Comparison of ENCODE assay signal across 38 cellular contexts in the genomic region with DNA sequence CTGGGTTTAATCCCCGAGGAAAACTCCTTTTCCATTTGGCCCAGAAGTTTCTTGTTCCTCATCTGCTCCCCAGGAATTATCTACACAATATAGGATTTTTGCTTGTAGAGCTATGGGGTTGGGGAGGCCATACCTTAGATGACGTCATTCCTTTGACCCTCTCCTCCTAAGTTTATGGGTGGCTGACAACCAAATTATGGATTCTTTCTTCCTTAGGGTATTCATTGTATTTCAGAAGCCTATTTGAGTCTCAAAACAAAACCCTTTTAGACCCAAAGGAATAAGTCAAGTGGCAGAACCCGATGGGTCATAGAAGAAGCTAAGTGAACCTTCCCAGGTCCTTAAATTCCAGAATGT. TPM values are rescaled to one million over a fixed set of nuclear protein-coding genes. Genes with fewer than 3 reads are reported as not detected.
"Had no signal": no experiment of that assay in that cellular context is flagged by ENCODE, and none has a peak within 500 bp of the region (broad histone marks: within the 10 kb centered on the region; RNA-seq: fewer than 3 reads in every experiment).

No MANE protein-coding gene starts in this region.

- H3K27me3 Mint-ChIP-seq: activated B cell treated with CpG ODN at 0.5 μM for 24 hours; activated CD4-positive, alpha-beta memory T cell treated with anti-CD3 and anti-CD28 coated beads for 36 hours; activated CD4-positive, alpha-beta T cell treated with anti-CD3 and anti-CD28 coated beads, Interleukin-2, amount 10 ng/mL, durations not matched to agents 24 days and 14 days; activated CD8-positive, alpha-beta T cell treated with anti-CD3 and anti-CD28 coated beads for 36 hours; activated naive CD8-positive, alpha-beta T cell treated with anti-CD3 and anti-CD28 coated beads for 36 hours; activated T-helper 17 cell treated with anti-CD3 and anti-CD28 coated beads, Interleukin-2, amount 50 U/mL, for 72 hours had no signal

- H3K27me3 ChIP-seq: adrenal gland, body of pancreas, brain microvascular endothelial cell, breast epithelium had no signal

- H3K27ac Mint-ChIP-seq: activated B cell treated with CpG ODN at 0.5 μM for 24 hours; activated CD4-positive, alpha-beta memory T cell treated with anti-CD3 and anti-CD28 coated beads for 36 hours; activated CD4-positive, alpha-beta T cell treated with anti-CD3 and anti-CD28 coated beads, Interleukin-2, amount 10 ng/mL, durations not matched to agents 24 days and 14 days; activated CD8-positive, alpha-beta T cell treated with anti-CD3 and anti-CD28 coated beads for 36 hours; activated naive CD4-positive, alpha-beta T cell treated with anti-CD3 and anti-CD28 coated beads for 36 hours; activated naive CD8-positive, alpha-beta T cell treated with anti-CD3 and anti-CD28 coated beads for 36 hours; activated T-cell treated with anti-CD3 and anti-CD28 coated beads, Interleukin-2, amount 50 U/mL, for 72 hours; activated T-helper 1 cell treated with anti-CD3 and anti-CD28 coated beads, Interleukin-12 subunit alpha, Interleukin-12 subunit beta, Interleukin-2, Interleukin-4 antibody, amounts not matched to agents 30 ng/mL and 10 ng/mL and 1 ng/mL, durations not matched to agents 14 hours and 24 hours and 36 hours; activated T-helper 17 cell treated with anti-CD3 and anti-CD28 coated beads, Interleukin-2, amount 50 U/mL, for 72 hours; T-helper 1 cell treated with Interleukin-12 subunit alpha and Interleukin-12 subunit beta and Interleukin-4 antibody, amounts not matched to agents 30 μg/mL and 1 μg/mL, for 36 hours; T-helper 2 cell treated with Interferon-gamma antibody and Interleukin-4, amounts not matched to agents 5 μg/mL and 100 μg/mL, for 36 hours had no signal

- H3K9me3 ChIP-seq: adrenal gland, body of pancreas, breast epithelium had no signal

- H3K36me3 Mint-ChIP-seq: activated CD4-positive, alpha-beta memory T cell treated with anti-CD3 and anti-CD28 coated beads for 36 hours; activated naive CD4-positive, alpha-beta T cell treated with anti-CD3 and anti-CD28 coated beads, Interleukin-2, amount 50 U/mL, for 72 hours; activated naive CD8-positive, alpha-beta T cell treated with anti-CD3 and anti-CD28 coated beads for 36 hours had no signal

- DNase-seq: activated B cell treated with CpG ODN at 0.5 μM for 24 hours; activated CD4-positive, alpha-beta memory T cell treated with anti-CD3 and anti-CD28 coated beads for 36 hours; activated CD4-positive, alpha-beta T cell treated with anti-CD3 and anti-CD28 coated beads for 4 hours; activated CD4-positive, alpha-beta T cell treated with anti-CD3 and anti-CD28 coated beads, Interleukin-2, amount 10 ng/mL, durations not matched to agents 24 days and 14 days; activated CD4-positive, alpha-beta T cell treated with anti-CD3 and anti-CD28 coated beads, Interleukin-2, amount 50 U/mL, for 1 hour; activated CD4-positive, alpha-beta T cell treated with anti-CD3 and anti-CD28 coated beads, Interleukin-2, amount 50 U/mL, for 4 hours; activated CD4-positive, CD25-positive, alpha-beta regulatory T cell treated with anti-CD3 and anti-CD28 coated beads, Interleukin-2, amount 50 U/mL, for 72 hours; activated CD8-positive, alpha-beta memory T cell treated with anti-CD3 and anti-CD28 coated beads, Interleukin-2, amount 50 U/mL, for 4 hours; activated CD8-positive, alpha-beta T cell treated with anti-CD3 and anti-CD28 coated beads for 36 hours; activated effector memory CD4-positive, alpha-beta T cell treated with anti-CD3 and anti-CD28 coated beads, Interleukin-2, amount 50 U/mL, for 16 hours; activated gamma-delta T cell treated with Interleukin-2 at 50 U/mL for 16 hours; activated naive CD4-positive, alpha-beta T cell; activated naive CD4-positive, alpha-beta T cell treated with anti-CD3 and anti-CD28 coated beads for 36 hours; activated naive CD4-positive, alpha-beta T cell treated with anti-CD3 and anti-CD28 coated beads, Interleukin-2, amount 50 U/mL, for 16 hours; activated naive CD8-positive, alpha-beta T cell treated with anti-CD3 and anti-CD28 coated beads for 36 hours; activated T-cell treated with anti-CD3 and anti-CD28 coated beads for 4 hours; activated T-cell treated with anti-CD3 and anti-CD28 coated beads, Interleukin-2, amount 50 U/mL, for 1 hour; activated T-cell treated with anti-CD3 and anti-CD28 coated beads, Interleukin-2, amount 50 U/mL, for 4 hours; activated T-cell treated with anti-CD3 and anti-CD28 coated beads, Interleukin-2, amount 50 U/mL, for 72 hours; adrenal gland; amniotic stem cell; aorta; body of pancreas; brain microvascular endothelial cell; central memory CD4-positive, alpha-beta T cell; T-helper 2 cell; T-helper 9 cell had no signal

- H3K36me3 ChIP-seq: adrenal gland, brain microvascular endothelial cell, breast epithelium had no signal

- H3K4me1 ChIP-seq: adrenal gland, body of pancreas, breast epithelium had no signal

- H3K4me3 Mint-ChIP-seq: activated B cell treated with CpG ODN at 0.5 μM for 24 hours; activated CD4-positive, alpha-beta memory T cell treated with anti-CD3 and anti-CD28 coated beads for 36 hours; activated CD4-positive, alpha-beta T cell treated with anti-CD3 and anti-CD28 coated beads, Interleukin-2, amount 10 ng/mL, durations not matched to agents 24 days and 14 days; activated CD8-positive, alpha-beta T cell treated with anti-CD3 and anti-CD28 coated beads for 36 hours; activated naive CD4-positive, alpha-beta T cell treated with anti-CD3 and anti-CD28 coated beads for 36 hours; activated naive CD8-positive, alpha-beta T cell treated with anti-CD3 and anti-CD28 coated beads for 36 hours; activated T-cell treated with anti-CD3 and anti-CD28 coated beads, Interleukin-2, amount 50 U/mL, for 4 hours; activated T-cell treated with anti-CD3 and anti-CD28 coated beads, Interleukin-2, amount 50 U/mL, for 72 hours; activated T-helper 1 cell treated with anti-CD3 and anti-CD28 coated beads, Interleukin-12 subunit alpha, Interleukin-12 subunit beta, Interleukin-2, Interleukin-4 antibody, amounts not matched to agents 30 ng/mL and 10 ng/mL and 1 ng/mL, durations not matched to agents 14 hours and 24 hours and 36 hours; activated T-helper 17 cell treated with anti-CD3 and anti-CD28 coated beads, Interleukin-2, amount 50 U/mL, for 72 hours; T-helper 1 cell treated with Interleukin-12 subunit alpha and Interleukin-12 subunit beta and Interleukin-4 antibody, amounts not matched to agents 30 μg/mL and 1 μg/mL, for 36 hours; T-helper 2 cell treated with Interferon-gamma antibody and Interleukin-4, amounts not matched to agents 5 μg/mL and 100 μg/mL, for 36 hours had no signal

- FAIRE-seq: TTC549 had no signal

- H3K9me3 Mint-ChIP-seq: activated B cell treated with CpG ODN at 0.5 μM for 24 hours; activated CD4-positive, alpha-beta memory T cell treated with anti-CD3 and anti-CD28 coated beads for 36 hours; activated CD4-positive, alpha-beta T cell treated with anti-CD3 and anti-CD28 coated beads, Interleukin-2, amount 10 ng/mL, durations not matched to agents 24 days and 14 days; activated CD8-positive, alpha-beta T cell treated with anti-CD3 and anti-CD28 coated beads for 36 hours; activated naive CD4-positive, alpha-beta T cell treated with anti-CD3 and anti-CD28 coated beads for 36 hours; activated naive CD4-positive, alpha-beta T cell treated with anti-CD3 and anti-CD28 coated beads, Interleukin-2, amount 50 U/mL, for 72 hours; activated naive CD8-positive, alpha-beta T cell treated with anti-CD3 and anti-CD28 coated beads for 36 hours; activated T-cell treated with anti-CD3 and anti-CD28 coated beads, Interleukin-2, amount 50 U/mL, for 4 hours; activated T-cell treated with anti-CD3 and anti-CD28 coated beads, Interleukin-2, amount 50 U/mL, for 72 hours; activated T-helper 1 cell treated with anti-CD3 and anti-CD28 coated beads, Interleukin-12 subunit alpha, Interleukin-12 subunit beta, Interleukin-2, Interleukin-4 antibody, amounts not matched to agents 30 ng/mL and 10 ng/mL and 1 ng/mL, durations not matched to agents 14 hours and 24 hours and 36 hours; activated T-helper 17 cell treated with anti-CD3 and anti-CD28 coated beads, Interleukin-2, amount 50 U/mL, for 72 hours; T-helper 1 cell treated with Interleukin-12 subunit alpha and Interleukin-12 subunit beta and Interleukin-4 antibody, amounts not matched to agents 30 μg/mL and 1 μg/mL, for 36 hours; T-helper 2 cell treated with Interferon-gamma antibody and Interleukin-4, amounts not matched to agents 5 μg/mL and 100 μg/mL, for 36 hours had no signal

- H3K4me3 ChIP-seq: adrenal gland, body of pancreas, breast epithelium had no signal

- H3K27ac ChIP-seq: adrenal gland, body of pancreas, brain microvascular endothelial cell, breast epithelium, VCaP had no signal

RNA-seq across cellular contexts. Expression of a gene that starts 14.2 kb away (rescaled TPM):
- total RNA-seq: activated B cell treated with CpG ODN at 0.5 μM for 24 hours; activated CD4-positive, alpha-beta T cell treated with anti-CD3 and anti-CD28 coated beads, Interleukin-2, amount 10 ng/mL, durations not matched to agents 24 days and 14 days; activated T-helper 1 cell treated with anti-CD3 and anti-CD28 coated beads, Interleukin-12 subunit alpha, Interleukin-12 subunit beta, Interleukin-2, Interleukin-4 antibody, amounts not matched to agents 30 ng/mL and 10 ng/mL and 1 ng/mL, durations not matched to agents 14 hours and 24 hours and 36 hours; adrenal gland; aorta; astrocyte; breast epithelium; cardiac septum; cerebellum had no signal
